ENCODE assay signal across 2 cellular contexts in genomic region chr12:62224601-62225000, GRCh38.
A peak's percentile ranks its signal among the peaks of the same experiment; 100 is the strongest.
TF ChIP-seq lines count a peak whose summit lies in the region.

No MANE protein-coding gene starts in this region.

TF ChIP-seq in HepG2, 621 proteins besides CTCF, POLR2A, EP300 and RAD21:
- TF ChIP-seq ZNF800 (CRISPR knock-in tag; IDR thresholded peaks at IDR 0.05): no peak
- TF ChIP-seq NKX3-1 (CRISPR knock-in tag; IDR thresholded peaks at IDR 0.05): no peak
- no peak for TF ChIP-seq HNRNPLL (IDR thresholded peaks at IDR 0.05; ENCODE audit: low read depth, low read length, poor library complexity, severe bottlenecking)
- no peak for TF ChIP-seq ZMAT3 (CRISPR knock-in tag; conservative IDR thresholded peaks at IDR 0.05)
- peak; percentile 58; the same call in 1 of the 2 replicates for TF ChIP-seq CEBPB (IDR thresholded peaks at IDR 0.05; ENCODE audit: borderline replicate concordance, low read depth, low read length)

TF ChIP-seq in IMR-90, 13 proteins besides CTCF, POLR2A, EP300 and RAD21:
- TF ChIP-seq MAFK (IDR thresholded peaks at IDR 0.05; ENCODE audit: low read depth, low read length): no peak
- TF ChIP-seq FOS (IDR thresholded peaks at IDR 0.05; ENCODE audit: low read depth, low read length): no peak
- TF ChIP-seq CEBPB (IDR thresholded peaks at IDR 0.05; ENCODE audit: low read depth, low read length): peak; percentile 55
